15 cellular contexts compared by ENCODE assay signal in the genomic region with DNA sequence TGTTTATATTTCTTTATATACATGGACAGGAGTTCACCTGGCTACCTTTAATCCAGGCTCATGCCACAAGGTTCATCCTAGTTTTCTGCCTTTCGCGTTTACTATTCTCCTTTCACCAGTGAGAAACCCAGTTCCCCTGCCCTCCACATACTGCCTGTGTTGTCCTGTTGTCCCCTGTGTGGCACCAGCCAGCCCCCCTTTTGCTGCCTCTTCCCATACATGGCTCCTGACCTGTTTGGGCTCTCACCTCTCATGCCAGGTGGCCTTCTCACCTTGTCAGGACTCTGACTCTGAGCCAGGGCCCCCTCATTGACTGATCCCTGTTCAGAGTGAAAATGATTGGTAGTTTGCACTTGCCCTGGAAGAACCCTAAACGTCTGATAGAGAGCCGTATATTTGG. TPM values are rescaled to one million over a fixed set of nuclear protein-coding genes. Genes with fewer than 3 reads are reported as not detected.
DNase-seq lines count a peak whose midpoint lies in the region; ATAC-seq and TF ChIP-seq lines count a peak whose summit lies in the region.
"Had no signal": no experiment of that assay in that cellular context is flagged by ENCODE, and none has a peak within 500 bp of the region (broad histone marks: within the 10 kb centered on the region; RNA-seq: fewer than 3 reads in every experiment).

No MANE protein-coding gene starts in this region.

- DNase-seq in CD14-positive monocyte (ENCODE audit: low spot score) (no peak), HCT116 (ENCODE audit: low read depth, low spot score) (no peak), breast epithelium (ENCODE audit: low spot score in 2 of 2) (no peak), A673 (ENCODE audit: low spot score) (no peak), amygdala (lab: John Stamatoyannopoulos, UW) (no peak)
- no peak for DNase-seq in naive thymus-derived CD8-positive, alpha-beta T cell
- no peak for DNase-seq in activated effector memory CD4-positive, alpha-beta T cell treated with Interleukin-2 at 50 U/mL for 16 hours
- DNase-seq: activated B cell treated with CpG ODN at 0.5 μM for 24 hours; activated gamma-delta T cell; cerebellar nuclear complex; NCI-H2081; NCI-H82; retina; SHP77; stimulated activated naive CD4-positive, alpha-beta T cell treated with Interleukin-2 at 50 U/mL for 16 hours had no signal

- TF ChIP-seq POLR2A in HCT116 (IDR thresholded peaks at IDR 0.05; ENCODE audit: borderline replicate concordance, extremely low read depth, insufficient read depth, insufficient read length) (no peak), breast epithelium (IDR thresholded peaks at IDR 0.05) (no peak)

- no TSS peak for BruUV-seq in HCT116 (replicated peaks; lab: Mats Ljungman, UMichigan)
- no TSS peak for BruUV-seq in A673 (replicated peaks; lab: Mats Ljungman, UMichigan)

- no peaks in the 10 kb centered on the region for H3K9me2 ChIP-seq in HCT116 (ENCODE audit: insufficient read depth)

- no peak for TF ChIP-seq RAD21 in HCT116 (IDR thresholded peaks at IDR 0.05; ENCODE audit: low read depth)

- H4K20me1 ChIP-seq in HCT116 (ENCODE audit: insufficient read depth): no peaks in the 10 kb centered on the region

- peak overlapping the region; percentile 71 for H3K4me2 ChIP-seq in HCT116 (ENCODE audit: low read length)

- no peak overlapping the region for H3K4me3 Mint-ChIP-seq in CD14-positive monocyte
- H3K4me3 Mint-ChIP-seq in naive thymus-derived CD8-positive, alpha-beta T cell: peak overlapping the region in 4 of 10 donors; percentile 8 to 46 (median 20)
- H3K4me3 Mint-ChIP-seq: activated B cell treated with CpG ODN at 0.5 μM for 24 hours had no signal

- TF ChIP-seq CTCF in CD14-positive monocyte (IDR thresholded peaks at IDR 0.05): no peak
- TF ChIP-seq CTCF in HCT116 (IDR thresholded peaks at IDR 0.05 in 2 of 3, conservative IDR thresholded peaks at IDR 0.05 in 1 of 3; ENCODE audit: borderline replicate concordance in 1 of 3, insufficient read depth in 1 of 3, low read depth in 2 of 3, low read length in 2 of 3): no peak
- no peak for TF ChIP-seq CTCF in breast epithelium (IDR thresholded peaks at IDR 0.05)
- TF ChIP-seq CTCF in A673 (conservative IDR thresholded peaks at IDR 0.05; ENCODE audit: low read depth, low read length): no peak

- RAD21 ChIA-PET in HCT116 (lab: Charles Lee; ENCODE audit: low non-redundant PET in 1 of 2, low total read pairs in 2 of 2, uncharacterized antibody in 2 of 2, unreplicated experiment in 2 of 2): no interaction called here

- intact Hi-C loops in CD14-positive monocyte (cut with micrococcal nuclease) (no loop called here), HCT116 (cut with micrococcal nuclease) (no loop called here), breast epithelium (cut with DNase I; ENCODE audit: low total_unique reads) (no loop called here), A673 (cut with micrococcal nuclease; ENCODE audit: unreplicated experiment) (no loop called here)

- ATAC-seq in HCT116: no peak
- ATAC-seq in naive thymus-derived CD8-positive, alpha-beta T cell: no peak

- H3K79me2 ChIP-seq in HCT116 (ENCODE audit: insufficient read depth, low read length): peaks cover 69% of the 10 kb centered on the region

- H3K9ac ChIP-seq in HCT116 (ENCODE audit: low read length): peak overlapping the region; percentile 47; the same call in 1 of the 2 replicates

- peaks cover 0 to 2% (median 0%) of the 10 kb centered on the region in 3 donors for H3K27me3 Mint-ChIP-seq in CD14-positive monocyte (ENCODE audit: low read depth in 3 of 3)
- no peaks in the 10 kb centered on the region for H3K27me3 Mint-ChIP-seq in naive thymus-derived CD8-positive, alpha-beta T cell
- H3K27me3 Mint-ChIP-seq: activated B cell treated with CpG ODN at 0.5 μM for 24 hours had no signal

- no peak overlapping the region for H2AFZ ChIP-seq in HCT116 (ENCODE audit: low read depth, low read length, poor library complexity, severe bottlenecking)

- peaks cover 79 to 95% of the 10 kb centered on the region in 2 donors for H3K36me3 Mint-ChIP-seq in CD14-positive monocyte
- H3K36me3 Mint-ChIP-seq in naive thymus-derived CD8-positive, alpha-beta T cell: peaks cover 4 to 88% (median 6%) of the 10 kb centered on the region in 3 donors

- H3K27ac ChIP-seq in HCT116 (ENCODE audit: low read depth, low read length) (peak overlapping the region; percentile 60; the same call in 1 of the 2 replicates), breast epithelium (peak overlapping the region; percentile 72 to 80), A673 (ENCODE audit: low read depth, low read length, poor library complexity, severe bottlenecking) (no peak overlapping the region)

- peaks cover 6% of the 10 kb centered on the region for H3K4me1 Mint-ChIP-seq in CD14-positive monocyte
- peaks cover 32 to 72% (median 63%) of the 10 kb centered on the region in 4 donors for H3K4me1 Mint-ChIP-seq in naive thymus-derived CD8-positive, alpha-beta T cell

- H3K27ac Mint-ChIP-seq in CD14-positive monocyte: peak overlapping the region in 4 of 7 donors; percentile 32 to 83 (median 72)
- peak overlapping the region in 9 of 10 donors; percentile 19 to 94 (median 68) for H3K27ac Mint-ChIP-seq in naive thymus-derived CD8-positive, alpha-beta T cell
- H3K27ac Mint-ChIP-seq: activated B cell treated with CpG ODN at 0.5 μM for 24 hours had no signal

- H3K4me1 ChIP-seq in HCT116 (ENCODE audit: control insufficient read depth in 1 of 2, insufficient read depth in 2 of 2, low read length in 2 of 2): peaks cover 21 to 48% of the 10 kb centered on the region in 2 experiments
- H3K4me1 ChIP-seq in breast epithelium: peaks cover 0 to 4% of the 10 kb centered on the region in 2 donors
- no peaks in the 10 kb centered on the region for H3K4me1 ChIP-seq in A673 (ENCODE audit: insufficient read depth, low read length, poor library complexity, severe bottlenecking)

- POLR2A ChIA-PET in HCT116 (lab: Charles Lee) (interaction anchor here (1.2 kb wide), 1 partner anchor 26 kb away, joined by 4 read pairs; no protein-coding TSS in a partner anchor), A673 (lab: Charles Lee; ENCODE audit: low non-redundant PET) (no interaction called here)
- POLR2A ChIA-PET in naive thymus-derived CD8-positive, alpha-beta T cell (lab: Charles Lee): no interaction called here

- CTCF ChIA-PET in HCT116 (lab: Charles Lee): interaction anchor here (1.2 kb wide), 1 partner anchor 70 kb away, joined by 3 read pairs; no protein-coding TSS in a partner anchor
- CTCF ChIA-PET in A673 (lab: Charles Lee): no interaction called here

- H3K9me3 ChIP-seq in HCT116 (ENCODE audit: control insufficient read depth in 1 of 2, insufficient read depth in 1 of 2, low read depth in 1 of 2, low read length in 2 of 2) (no peaks in the 10 kb centered on the region), breast epithelium (no peaks in the 10 kb centered on the region), A673 (ENCODE audit: low read depth, low read length, poor library complexity, severe bottlenecking) (no peaks in the 10 kb centered on the region)

- H3K36me3 ChIP-seq in HCT116 (ENCODE audit: control insufficient read depth in 1 of 2, insufficient read depth in 2 of 2, low read length in 2 of 2) (peaks cover 12 to 16% of the 10 kb centered on the region in 2 experiments; a peak in 2 of 4 replicates), breast epithelium (no peaks in the 10 kb centered on the region), A673 (ENCODE audit: insufficient read depth, low read length, poor library complexity, severe bottlenecking) (peaks cover 40% of the 10 kb centered on the region)

- H3K4me3 ChIP-seq in HCT116 (replicated peaks in 1 of 2; ENCODE audit: low read depth in 1 of 2, low read length in 2 of 2) (peak overlapping the region in 1 of 2 experiments; percentile 34; a peak in 1 of 4 replicates), breast epithelium (no peak overlapping the region), A673 (ENCODE audit: low read depth, low read length, poor library complexity, severe bottlenecking) (no peak overlapping the region)

- H3K9me3 Mint-ChIP-seq in CD14-positive monocyte: no peaks in the 10 kb centered on the region
- no peaks in the 10 kb centered on the region for H3K9me3 Mint-ChIP-seq in naive thymus-derived CD8-positive, alpha-beta T cell
- H3K9me3 Mint-ChIP-seq: activated B cell treated with CpG ODN at 0.5 μM for 24 hours had no signal

- H3K27me3 ChIP-seq in HCT116 (ENCODE audit: insufficient read depth, low read length): no peaks in the 10 kb centered on the region
- no peaks in the 10 kb centered on the region for H3K27me3 ChIP-seq in breast epithelium
- no peaks in the 10 kb centered on the region for H3K27me3 ChIP-seq in A673 (replicated peaks; ENCODE audit: insufficient read depth, low read depth, low read length, poor library complexity)

TF ChIP-seq in HCT116, 20 proteins besides CTCF, POLR2A, EP300 and RAD21 (continues in another document):
- TF ChIP-seq SRF (IDR thresholded peaks at IDR 0.05; ENCODE audit: low read depth) (no peak), JUND (IDR thresholded peaks at IDR 0.05) (no peak)
- TF ChIP-seq, protein P1, sequence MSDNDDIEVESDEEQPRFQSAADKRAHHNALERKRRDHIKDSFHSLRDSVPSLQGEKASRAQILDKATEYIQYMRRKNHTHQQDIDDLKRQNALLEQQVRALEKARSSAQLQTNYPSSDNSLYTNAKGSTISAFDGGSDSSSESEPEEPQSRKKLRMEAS (IDR thresholded peaks at IDR 0.05): no peak

RNA-seq across cellular contexts. Expression of a gene that starts 13.6 kb away (rescaled TPM):
- 10 to 100 TPM; 15.1 to 16.0 TPM for polyA plus RNA-seq in CD14-positive monocyte
- total RNA-seq in HCT116 (2021; ENCODE audit: unreplicated experiment): 43.1 TPM
- 37.3 and 40.8 TPM in 2 replicates for polyA plus RNA-seq in HCT116 (2012)
- 10 to 100 TPM; 11.2 to 18.7 (median 18.4) TPM for total RNA-seq in breast epithelium
- 10 to 100 TPM; 53.3 TPM for total RNA-seq in naive thymus-derived CD8-positive, alpha-beta T cell
- 10 to 100 TPM; 23.3 to 35.7 (median 26.1) TPM for polyA plus RNA-seq in naive thymus-derived CD8-positive, alpha-beta T cell
- 36.9 and 43.7 TPM in 2 replicates for total RNA-seq in A673 (2021)
